In genomic region chr11:102936864-102937509, GRCh38 we compare ENCODE assay signal across 30 cellular contexts. TPM values are rescaled to one million over a fixed set of nuclear protein-coding genes. Genes with fewer than 3 reads are reported as not detected.
"Had no signal": no experiment of that assay in that cellular context is flagged by ENCODE, and none has a peak within 500 bp of the region (broad histone marks: within the 10 kb centered on the region; RNA-seq: fewer than 3 reads in every experiment).

No MANE protein-coding gene starts in this region.

- H3K36me3 ChIP-seq: gastrocnemius medialis, left lung, lower lobe of right lung, neural progenitor cell, right atrium auricular region, vagina had no signal

- H3K4me3 ChIP-seq: gastrocnemius medialis, left lung, lower lobe of right lung, neural progenitor cell, right atrium auricular region, smooth muscle cell, vagina had no signal

- H3K9me3 ChIP-seq: gastrocnemius medialis, left lung, lower lobe of right lung, right atrium auricular region, vagina had no signal

- H3K27ac ChIP-seq: epithelial cell of prostate, gastrocnemius medialis, left lung, lower lobe of right lung, neural progenitor cell, right atrium auricular region, vagina had no signal

- ATAC-seq: activated T-cell treated with anti-CD3 and anti-CD28 coated beads, Interleukin-2, amount 50 U/mL, for 72 hours; gastrocnemius medialis; left lung; lower lobe of right lung; natural killer cell; stimulated activated memory B cell treated with anti-CD40 and anti-IgM and Interleukin-4, amounts not matched to agents 10 μg/mL and 1 μg/mL and 100 μg/mL, for 72 hours; stimulated activated naive CD8-positive, alpha-beta T cell treated with anti-CD3 and anti-CD28 coated beads, Interleukin-15, amount 100 ng/mL, for 72 hours had no signal

- FAIRE-seq: bronchial epithelial cell, endometrium, islet of Langerhans had no signal

- H2AFZ ChIP-seq: neural progenitor cell had no signal

- H3K27me3 ChIP-seq: gastrocnemius medialis, left lung, neural progenitor cell, right atrium auricular region had no signal

- H3K9ac ChIP-seq: neural progenitor cell had no signal

- H3K4me1 ChIP-seq: gastrocnemius medialis, left lung, neural progenitor cell, right atrium auricular region had no signal

- H3K4me2 ChIP-seq: neural progenitor cell, smooth muscle cell had no signal

- DNase-seq: activated CD4-positive, alpha-beta T cell treated with anti-CD3 and anti-CD28 coated beads for 4 hours; activated CD4-positive, alpha-beta T cell treated with anti-CD3 and anti-CD28 coated beads, Interleukin-2, amount 50 U/mL, for 4 hours; activated CD4-positive, CD25-positive, alpha-beta regulatory T cell; activated naive CD4-positive, alpha-beta T cell treated with Interleukin-2 at 50 U/mL for 16 hours; activated T-cell treated with anti-CD3 and anti-CD28 coated beads for 4 hours; activated T-cell treated with anti-CD3 and anti-CD28 coated beads, Interleukin-2, amount 50 U/mL, for 72 hours; anterior cingulate cortex; dermis blood vessel endothelial cell; effector CD8-positive, alpha-beta T cell; gastrocnemius medialis; glutamatergic neuron; left lung; lower lobe of right lung; mesenchymal stem cell; natural killer cell; stimulated activated CD4-positive, alpha-beta T cell treated with anti-CD3 and anti-CD28 coated beads, Interleukin-1b, Interleukin-23, amount 100 ng/mL, for 48 hours; stimulated activated CD4-positive, alpha-beta T cell treated with anti-CD3 and anti-CD28 coated beads, Interleukin-4, amount 100 ng/mL, for 4 hours; stimulated activated CD8-positive, alpha-beta memory T cell treated with anti-CD3 and anti-CD28 coated beads, Interleukin-4, amount 100 ng/mL, for 48 hours; stimulated activated naive CD8-positive, alpha-beta T cell treated with anti-CD3 and anti-CD28 coated beads, Interleukin-15, amount 100 ng/mL, for 72 hours; substantia nigra had no signal

RNA-seq across cellular contexts. Expression of gene MMP13, which starts 18.5 kb away (rescaled TPM):
- polyA plus RNA-seq: adipose tissue had no signal
